ENCODE assay signal across 8 cellular contexts in genomic region chr19:15293751-15294505, GRCh38. TPM values are rescaled to one million over a fixed set of nuclear protein-coding genes. Genes with fewer than 3 reads are reported as not detected.
DNase-seq lines count a peak whose midpoint lies in the region; ATAC-seq and TF ChIP-seq lines count a peak whose summit lies in the region.

No MANE protein-coding gene starts in this region.

- H3K4me3 Mint-ChIP-seq in chondrocyte (ENCODE audit: unreplicated experiment): no peak overlapping the region
- peak overlapping the region; percentile 72 for H3K4me3 Mint-ChIP-seq in natural killer cell treated with Interleukin-12 subunit alpha and Interleukin-12 subunit beta and Interleukin-15 and Interleukin-18, amount 100 ng/mL, for 72 hours

- peaks cover 88% of the 10 kb centered on the region for H3K79me2 ChIP-seq in Loucy (ENCODE audit: insufficient read depth, low read length)

- H3K9me3 Mint-ChIP-seq in chondrocyte (ENCODE audit: low read depth): no peaks in the 10 kb centered on the region
- no peaks in the 10 kb centered on the region for H3K9me3 Mint-ChIP-seq in natural killer cell treated with Interleukin-12 subunit alpha and Interleukin-12 subunit beta and Interleukin-15 and Interleukin-18, amount 100 ng/mL, for 72 hours

- no peak overlapping the region for H3K4me3 ChIP-seq in BLaER1 treated with 17β-estradiol and CSF1 and Interleukin-3, amounts not matched to agents 10 nM and 100 nM
- peak overlapping the region; percentile 55 for H3K4me3 ChIP-seq in Loucy (ENCODE audit: low read length, poor library complexity, severe bottlenecking)

- H4K20me1 ChIP-seq in BLaER1 treated with 17β-estradiol and CSF1 and Interleukin-3, amounts not matched to agents 10 nM and 100 nM: peaks cover 100% of the 10 kb centered on the region in 11 experiments
- peaks cover 79% of the 10 kb centered on the region for H4K20me1 ChIP-seq in Loucy (ENCODE audit: insufficient read depth, low read length, poor library complexity, severe bottlenecking)

- H3K4me1 ChIP-seq in BLaER1 treated with 17β-estradiol and CSF1 and Interleukin-3, amounts not matched to agents 10 nM and 100 nM: peaks cover 99 to 100% (median 100%) of the 10 kb centered on the region in 10 experiments
- H3K4me1 ChIP-seq in Loucy (ENCODE audit: insufficient read depth, low read length, poor library complexity, severe bottlenecking): peaks cover 90% of the 10 kb centered on the region

- peak overlapping the region; percentile 35 to 89 (median 82) for H3K4me2 ChIP-seq in BLaER1 treated with 17β-estradiol and CSF1 and Interleukin-3, amounts not matched to agents 10 nM and 100 nM
- peak overlapping the region; percentile 61 for H3K4me2 ChIP-seq in Loucy (ENCODE audit: low read depth, low read length, poor library complexity, severe bottlenecking)

- no peaks in the 10 kb centered on the region for H3K27me3 ChIP-seq in BLaER1 treated with 17β-estradiol and CSF1 and Interleukin-3, amounts not matched to agents 10 nM and 100 nM
- H3K27me3 ChIP-seq in Loucy (ENCODE audit: insufficient read depth, low read length, poor library complexity, severe bottlenecking): no peaks in the 10 kb centered on the region

- TF ChIP-seq CTCF in Loucy (conservative IDR thresholded peaks at IDR 0.05; ENCODE audit: low read length) (no peak), chondrocyte (IDR thresholded peaks at IDR 0.05) (no peak)

- H3K9me2 ChIP-seq in Loucy (replicated peaks; ENCODE audit: low read depth, low read length): no peaks in the 10 kb centered on the region

- H3K9ac ChIP-seq in BLaER1 treated with 17β-estradiol and CSF1 and Interleukin-3, amounts not matched to agents 10 nM and 100 nM: peak overlapping the region in 2 of 11 experiments; percentile 2 to 5; a peak in 3 of 22 replicates
- peak overlapping the region; percentile 71 for H3K9ac ChIP-seq in Loucy (ENCODE audit: low read depth, low read length, poor library complexity, severe bottlenecking)

- peaks cover 97% of the 10 kb centered on the region for H3K4me1 Mint-ChIP-seq in chondrocyte (ENCODE audit: low read depth)
- peaks cover 80 to 87% of the 10 kb centered on the region in 2 donors for H3K4me1 Mint-ChIP-seq in natural killer cell treated with Interleukin-12 subunit alpha and Interleukin-12 subunit beta and Interleukin-15 and Interleukin-18, amount 100 ng/mL, for 72 hours (ENCODE audit: low read depth in 2 of 2)

- ATAC-seq in natural killer cell treated with Interleukin-12 subunit alpha and Interleukin-12 subunit beta and Interleukin-15 and Interleukin-18, amount 100 ng/mL, for 72 hours: no peak
- no peak for ATAC-seq in HG03469 (IDR thresholded peaks at IDR 0.05; ENCODE audit: unreplicated experiment)
- no peak for ATAC-seq in GM21367 (IDR thresholded peaks at IDR 0.05; ENCODE audit: unreplicated experiment)
- no peak for ATAC-seq in left lobe of liver

- peak overlapping the region in 6 of 11 experiments; percentile 0 to 48 (median 20); a peak in 6 of 22 replicates for H3K27ac ChIP-seq in BLaER1 treated with 17β-estradiol and CSF1 and Interleukin-3, amounts not matched to agents 10 nM and 100 nM

- H3K9me3 ChIP-seq in BLaER1 treated with 17β-estradiol and CSF1 and Interleukin-3, amounts not matched to agents 10 nM and 100 nM (replicated peaks in 1 of 11): no peaks in the 10 kb centered on the region; a peak in 1 of 22 replicates
- H3K9me3 ChIP-seq in Loucy (ENCODE audit: insufficient read depth, low read depth, low read length): no peaks in the 10 kb centered on the region

- no peaks in the 10 kb centered on the region for H3K27me3 Mint-ChIP-seq in chondrocyte (ENCODE audit: low read depth)
- no peaks in the 10 kb centered on the region for H3K27me3 Mint-ChIP-seq in natural killer cell treated with Interleukin-12 subunit alpha and Interleukin-12 subunit beta and Interleukin-15 and Interleukin-18, amount 100 ng/mL, for 72 hours

- H3F3A ChIP-seq in Loucy (ENCODE audit: low read depth): peaks cover 25% of the 10 kb centered on the region

- H2AFZ ChIP-seq in Loucy (ENCODE audit: low read length): no peak overlapping the region

- H3K36me3 Mint-ChIP-seq in chondrocyte (ENCODE audit: low read depth): peaks cover 3% of the 10 kb centered on the region
- H3K36me3 Mint-ChIP-seq in natural killer cell treated with Interleukin-12 subunit alpha and Interleukin-12 subunit beta and Interleukin-15 and Interleukin-18, amount 100 ng/mL, for 72 hours: peaks cover 4% of the 10 kb centered on the region

- H3K27ac Mint-ChIP-seq in chondrocyte (ENCODE audit: unreplicated experiment): peak overlapping the region; percentile 83
- peak overlapping the region; percentile 46 to 88 for H3K27ac Mint-ChIP-seq in natural killer cell treated with Interleukin-12 subunit alpha and Interleukin-12 subunit beta and Interleukin-15 and Interleukin-18, amount 100 ng/mL, for 72 hours

- DNase-seq in chondrocyte (ENCODE audit: low spot score) (no peak), left lobe of liver (ENCODE audit: low spot score) (no peak), dermis blood vessel endothelial cell (no peak)
- no peak for DNase-seq in natural killer cell treated with Interleukin-12 subunit alpha and Interleukin-12 subunit beta and Interleukin-15 and Interleukin-18, amount 100 ng/mL, for 72 hours (ENCODE audit: low spot score)

- peaks cover 9 to 40% (median 34%) of the 10 kb centered on the region in 11 experiments; a peak in 20 of 22 replicates for H3K36me3 ChIP-seq in BLaER1 treated with 17β-estradiol and CSF1 and Interleukin-3, amounts not matched to agents 10 nM and 100 nM
- peaks cover 9% of the 10 kb centered on the region; the same call in 1 of the 2 replicates for H3K36me3 ChIP-seq in Loucy (ENCODE audit: insufficient read depth, low read length)

RNA-seq across cellular contexts. Expression of gene BRD4, which starts 38.4 kb away (rescaled TPM):
- total RNA-seq in chondrocyte (83.8 to 108 TPM (median 104 TPM) in 3 replicates), left lobe of liver (46.1 TPM), dermis blood vessel endothelial cell (10.9 and 21.3 TPM in 2 replicates)
- total RNA-seq in natural killer cell treated with Interleukin-12 subunit alpha and Interleukin-12 subunit beta and Interleukin-15 and Interleukin-18, amount 100 ng/mL, for 72 hours: 100 to 1,000 TPM; 111 to 161 TPM
